ENCODE assay signal across 1 cellular context in genomic region chr22:20940178-20940790, GRCh38.
TF ChIP-seq lines count a peak whose summit lies in the region.

No MANE protein-coding gene starts in this region.

TF ChIP-seq in K562, 482 proteins besides CTCF, POLR2A, EP300 and RAD21:
- TF ChIP-seq ZNF124 (CRISPR knock-in tag; IDR thresholded peaks at IDR 0.05) (no peak), LARP7 (IDR thresholded peaks at IDR 0.05) (0 out of 2 replicates have a peak, but pooled peaks have one; percentile 13), POLR2G (IDR thresholded peaks at IDR 0.05; ENCODE audit: low read depth, low read length) (no peak), OTX1 (CRISPR knock-in tag; IDR thresholded peaks at IDR 0.05) (no peak), TEAD2 (tag; IDR thresholded peaks at IDR 0.05) (0 out of 2 replicates have a peak, but pooled peaks have one; percentile 11), ELF4 (CRISPR knock-in tag; IDR thresholded peaks at IDR 0.05) (no peak), MEF2A (IDR thresholded peaks at IDR 0.05; ENCODE audit: control insufficient read depth, low read depth, low read length) (no peak), PURB (CRISPR knock-in tag; IDR thresholded peaks at IDR 0.05; ENCODE audit: low read depth) (no peak), ZNF316 (IDR thresholded peaks at IDR 0.05) (peak; percentile 48), TRIM25 (IDR thresholded peaks at IDR 0.05; ENCODE audit: borderline replicate concordance) (no peak), LCOR (CRISPR knock-in tag; IDR thresholded peaks at IDR 0.05) (no peak), ZNF280B (CRISPR knock-in tag; IDR thresholded peaks at IDR 0.05) (no peak), ZNF583 (CRISPR knock-in tag; IDR thresholded peaks at IDR 0.05) (no peak), MBD1 (CRISPR knock-in tag; IDR thresholded peaks at IDR 0.05) (0 out of 2 replicates have a peak, but pooled peaks have one; percentile 30), CLOCK (CRISPR knock-in tag; IDR thresholded peaks at IDR 0.05; ENCODE audit: borderline replicate concordance) (no peak), KLF1 (tag; IDR thresholded peaks at IDR 0.05) (0 out of 2 replicates have a peak, but pooled peaks have one; percentile 15), ZNF217 (CRISPR knock-in tag; IDR thresholded peaks at IDR 0.05) (no peak), ZNF764 (CRISPR knock-in tag; IDR thresholded peaks at IDR 0.05; ENCODE audit: low read depth) (no peak), THAP7 (CRISPR knock-in tag; IDR thresholded peaks at IDR 0.05) (no peak), DNMT1 (IDR thresholded peaks at IDR 0.05) (peak; percentile 24; the same call in 1 of the 2 replicates), ZBTB34 (CRISPR knock-in tag; IDR thresholded peaks at IDR 0.05) (no peak), PRPF4 (IDR thresholded peaks at IDR 0.05; ENCODE audit: insufficient read depth, low read depth, low read length, poor library complexity, severe bottlenecking) (no peak), MECOM (CRISPR knock-in tag; IDR thresholded peaks at IDR 0.05) (0 out of 2 replicates have a peak, but pooled peaks have one; percentile 7), SNAPC5 (CRISPR knock-in tag; IDR thresholded peaks at IDR 0.05) (no peak), CUX1 (CRISPR knock-in tag; IDR thresholded peaks at IDR 0.05) (no peak), PPARD (CRISPR knock-in tag; IDR thresholded peaks at IDR 0.05) (no peak), PREB (CRISPR knock-in tag; IDR thresholded peaks at IDR 0.05) (0 out of 2 replicates have a peak, but pooled peaks have one; percentile 63), RREB1 (CRISPR knock-in tag; IDR thresholded peaks at IDR 0.05) (no peak), CREM (IDR thresholded peaks at IDR 0.05; ENCODE audit: low read depth) (no peak), MEF2D (tag; conservative IDR thresholded peaks at IDR 0.05; ENCODE audit: low read depth) (no peak), ARHGAP35 (IDR thresholded peaks at IDR 0.05; ENCODE audit: partially characterized antibody) (peak; percentile 28)
